Comparison of ENCODE assay signal across 26 cellular contexts in genomic region chr2:163291790-163292189, GRCh38.
"Had no signal": no experiment of that assay in that cellular context is flagged by ENCODE, and none has a peak within 500 bp of the region (broad histone marks: within the 10 kb centered on the region; RNA-seq: fewer than 3 reads in every experiment).

No MANE protein-coding gene starts in this region.

- H3K36me3 ChIP-seq: colonic mucosa, gastroesophageal sphincter, heart left ventricle, left lung, ovary, sigmoid colon, stomach, tibial artery had no signal

- H3K9me3 Mint-ChIP-seq: nephron, type B pancreatic cell had no signal

- H3K27me3 Mint-ChIP-seq: dendritic cell treated with granulocyte-macrophage colony-stimulating factor and Interleukin-4, amounts not matched to agents 40 ng/mL and 50 ng/mL, for 4 days; type B pancreatic cell had no signal

- DNase-seq: colonic mucosa; effector CD8-positive, alpha-beta T cell; foreskin keratinocyte; heart left ventricle; left cardiac atrium; left lung; mesenchymal stem cell; midbrain; naive thymus-derived CD4-positive, alpha-beta T cell; nucleus accumbens; ovary; posterior cingulate gyrus; psoas muscle; right cardiac atrium; sigmoid colon; stimulated activated CD4-positive, alpha-beta T cell treated with anti-CD3 and anti-CD28 coated beads, Interleukin-2, amount 100 ng/mL, for 24 hours; stimulated activated CD4-positive, alpha-beta T cell treated with anti-CD3 and anti-CD28 coated beads, Interleukin-4, amount 100 ng/mL, for 24 hours; stimulated activated naive CD4-positive, alpha-beta T cell treated with Interleukin-2 at 50 U/mL for 16 hours; stomach; tibial artery had no signal

- H3K4me2 ChIP-seq: hepatocyte had no signal

- ATAC-seq: foreskin keratinocyte; gastroesophageal sphincter; heart left ventricle; left cardiac atrium; left lung; naive thymus-derived CD4-positive, alpha-beta T cell; psoas muscle; right cardiac atrium had no signal

- H3K9me3 ChIP-seq: colonic mucosa, gastroesophageal sphincter, heart left ventricle, left lung, ovary, psoas muscle, sigmoid colon, stomach, tibial artery had no signal

- H3K4me1 ChIP-seq: colonic mucosa, foreskin keratinocyte, gastroesophageal sphincter, heart left ventricle, left lung, psoas muscle, sigmoid colon, stomach, tibial artery had no signal

- H2AFZ ChIP-seq: hepatocyte had no signal

- H3K4me3 Mint-ChIP-seq: dendritic cell treated with granulocyte-macrophage colony-stimulating factor and Interleukin-4, amounts not matched to agents 40 ng/mL and 50 ng/mL, for 4 days; naive thymus-derived CD4-positive, alpha-beta T cell; nephron; stimulated activated effector memory CD8-positive, alpha-beta T cell treated with anti-CD3 and anti-CD28 coated beads, Interleukin-12 subunit alpha, Interleukin-12 subunit beta, amount 100 ng/mL, for 72 hours; type B pancreatic cell had no signal

- H3K27me3 ChIP-seq: colonic mucosa, foreskin keratinocyte, gastroesophageal sphincter, heart left ventricle, hepatocyte, left lung, ovary, sigmoid colon, stomach, tibial artery had no signal

- H3K79me2 ChIP-seq: hepatocyte had no signal

- H3K27ac Mint-ChIP-seq: dendritic cell treated with granulocyte-macrophage colony-stimulating factor and Interleukin-4, amounts not matched to agents 40 ng/mL and 50 ng/mL, for 4 days; naive thymus-derived CD4-positive, alpha-beta T cell; nephron; stimulated activated effector memory CD8-positive, alpha-beta T cell treated with anti-CD3 and anti-CD28 coated beads, Interleukin-12 subunit alpha, Interleukin-12 subunit beta, amount 100 ng/mL, for 72 hours; type B pancreatic cell had no signal

- H3K36me3 Mint-ChIP-seq: naive thymus-derived CD4-positive, alpha-beta T cell; stimulated activated effector memory CD8-positive, alpha-beta T cell treated with anti-CD3 and anti-CD28 coated beads, Interleukin-12 subunit alpha, Interleukin-12 subunit beta, amount 100 ng/mL, for 72 hours; type B pancreatic cell had no signal

- H3K4me1 Mint-ChIP-seq: naive thymus-derived CD4-positive, alpha-beta T cell; nephron; stimulated activated effector memory CD8-positive, alpha-beta T cell treated with anti-CD3 and anti-CD28 coated beads, Interleukin-12 subunit alpha, Interleukin-12 subunit beta, amount 100 ng/mL, for 72 hours had no signal

- H3K4me3 ChIP-seq: colonic mucosa, gastroesophageal sphincter, heart left ventricle, hepatocyte, left lung, ovary, psoas muscle, sigmoid colon, stomach, tibial artery had no signal

- H3K27ac ChIP-seq: colonic mucosa, foreskin keratinocyte, gastroesophageal sphincter, heart left ventricle, hepatocyte, left lung, ovary, psoas muscle, sigmoid colon, stomach, tibial artery had no signal
